Comparison of ENCODE assay signal across 15 cellular contexts in genomic region chr4:107392951-107393350, GRCh38.
DNase-seq lines count a peak whose midpoint lies in the region; ATAC-seq, FAIRE-seq and TF ChIP-seq lines count a peak whose summit lies in the region.
"Had no signal": no experiment of that assay in that cellular context is flagged by ENCODE, and none has a peak within 500 bp of the region (broad histone marks: within the 10 kb centered on the region; RNA-seq: fewer than 3 reads in every experiment).

No MANE protein-coding gene starts in this region.

- BruUV-seq in HepG2 (replicated peaks; lab: Mats Ljungman, UMichigan), result no TSS peak

- no peak for FAIRE-seq in HepG2 (lab: Jason Lieb, UNC)
- FAIRE-seq: GM18507 had no signal

- CTCF ChIA-PET in HepG2 (lab: Yijun Ruan, JAX; ENCODE audit: low intra/inter-chr PET ratio, low total read pairs), result no interaction called here

- H2AK5ac ChIP-seq in mesenchymal stem cell (ENCODE audit: low read length, severe bottlenecking), result no peak overlapping the region

- no peak overlapping the region for H2AFZ ChIP-seq in HepG2 (ENCODE audit: low read length)
- H2AFZ ChIP-seq in mesenchymal stem cell (ENCODE audit: low read depth, low read length), result peak overlapping the region; percentile 20

- no peaks in the 10 kb centered on the region for H3K79me2 ChIP-seq in HepG2 (ENCODE audit: insufficient read depth, low read length)

- no peaks in the 10 kb centered on the region for H3K36me3 ChIP-seq in HepG2 (replicated peaks in 1 of 2; ENCODE audit: control insufficient read depth in 1 of 2, insufficient read depth in 2 of 2, low read length in 2 of 2)
- no peaks in the 10 kb centered on the region for H3K36me3 ChIP-seq in right lobe of liver
- H3K36me3 ChIP-seq in mesenchymal stem cell (ENCODE audit: control insufficient read depth in 1 of 2, insufficient read depth in 2 of 2, low read depth in 1 of 2, low read length in 2 of 2), result no peaks in the 10 kb centered on the region
- H3K36me3 ChIP-seq in vagina, result no peaks in the 10 kb centered on the region
- H3K36me3 ChIP-seq: right atrium auricular region, tibial artery had no signal

- no peak overlapping the region for H2BK15ac ChIP-seq in mesenchymal stem cell (ENCODE audit: low read depth, poor library complexity, severe bottlenecking)

- H2BK120ac ChIP-seq in mesenchymal stem cell (ENCODE audit: low read depth, low read length), result no peak overlapping the region

- no peak for TF ChIP-seq RAD21 in HepG2 (CRISPR knock-in tag; IDR thresholded peaks at IDR 0.05)

- H3K79me1 ChIP-seq in mesenchymal stem cell (replicated peaks; ENCODE audit: low read length, poor library complexity, severe bottlenecking), result no peaks in the 10 kb centered on the region

- no peak overlapping the region for H3K27ac ChIP-seq in HepG2 (ENCODE audit: extremely low read length, insufficient read depth, low read length)
- H3K27ac ChIP-seq in right lobe of liver, result no peak overlapping the region
- no peak overlapping the region for H3K27ac ChIP-seq in mesenchymal stem cell (ENCODE audit: low read length, poor library complexity, severe bottlenecking)
- H3K27ac ChIP-seq in vagina, result no peak overlapping the region
- H3K27ac ChIP-seq: right atrium auricular region, tibial artery had no signal

- peak overlapping the region in 1 of 2 experiments; percentile 44 for H3K14ac ChIP-seq in mesenchymal stem cell (ENCODE audit: low read length in 2 of 2)

- no peak overlapping the region for H3K23ac ChIP-seq in mesenchymal stem cell (ENCODE audit: low read length in 2 of 2)

- no peaks in the 10 kb centered on the region for H4K20me1 ChIP-seq in HepG2 (ENCODE audit: insufficient read depth, low read length)

- no peak for TF ChIP-seq EP300 in HepG2 (IDR thresholded peaks at IDR 0.05; ENCODE audit: low read depth in 2 of 2, low read length in 2 of 2)
- no peak for TF ChIP-seq EP300 in HepG2 (CRISPR knock-in tag; IDR thresholded peaks at IDR 0.05; ENCODE audit: borderline replicate concordance)

- no peak for DNase-seq in HepG2 (ENCODE audit: low spot score)
- no peak for DNase-seq in right lobe of liver
- DNase-seq in amniotic epithelial cell (ENCODE audit: low read depth), result peak; percentile 11
- DNase-seq in mesenchymal stem cell, result peak; percentile 43
- no peak for DNase-seq in vagina (ENCODE audit: extremely low spot score in 2 of 2)
- no peak for DNase-seq in NCI-H2107 (lab: John Stamatoyannopoulos, UW)
- DNase-seq: activated CD8-positive, alpha-beta memory T cell treated with anti-CD3 and anti-CD28 coated beads, Interleukin-2, amount 50 U/mL, for 48 hours; activated naive CD8-positive, alpha-beta T cell treated with anti-CD3 and anti-CD28 coated beads, Interleukin-2, amount 10 ng/mL, durations not matched to agents 7 days and 5 days; DND-41; NCI-H226 had no signal

- no peak overlapping the region for H3K9ac ChIP-seq in HepG2 (ENCODE audit: insufficient read depth, low read depth, low read length)
- H3K9ac ChIP-seq in mesenchymal stem cell (ENCODE audit: low read length), result peak overlapping the region; percentile 53

- in situ Hi-C loops in HepG2 (cut with HindIII; ENCODE audit: extremely low pct_ligation_motif_present, low pct_unique_long_range_greater_than_20kb), result no loop called here

- H3K27me3 ChIP-seq in HepG2 (ENCODE audit: control insufficient read depth in 1 of 2, insufficient read depth in 2 of 2, low read length in 2 of 2) (no peaks in the 10 kb centered on the region), right lobe of liver (no peaks in the 10 kb centered on the region), mesenchymal stem cell (ENCODE audit: control insufficient read depth in 1 of 2, insufficient read depth in 1 of 2, low read length in 2 of 2) (no peaks in the 10 kb centered on the region), vagina (no peaks in the 10 kb centered on the region)
- H3K27me3 ChIP-seq: right atrium auricular region, tibial artery had no signal

- H3K4me3 ChIP-seq in HepG2 (replicated peaks in 1 of 3; ENCODE audit: insufficient read depth in 1 of 3, low read depth in 2 of 3, low read length in 3 of 3) (no peak overlapping the region), right lobe of liver (no peak overlapping the region), mesenchymal stem cell (ENCODE audit: insufficient read depth in 1 of 2, low read depth in 1 of 2, low read length in 2 of 2) (peak overlapping the region in 1 of 2 experiments; percentile 34), vagina (peak overlapping the region in 1 of 2 donors; percentile 13)
- H3K4me3 ChIP-seq: right atrium auricular region, tibial artery had no signal

- intact Hi-C loops in HepG2 (cut with micrococcal nuclease; ENCODE audit: unreplicated experiment), result no loop called here
- intact Hi-C loops in right lobe of liver (cut with DNase I), result no loop called here
- intact Hi-C loops in vagina (cut with DNase I), result no loop called here

- TF ChIP-seq CTCF in HepG2 (CRISPR knock-in tag; IDR thresholded peaks at IDR 0.05) (no peak), right lobe of liver (IDR thresholded peaks at IDR 0.05) (no peak), vagina (IDR thresholded peaks at IDR 0.05) (no peak)

- H3K4ac ChIP-seq in mesenchymal stem cell (ENCODE audit: low read depth in 1 of 2, low read length in 2 of 2), result no peak overlapping the region

- no peak for ATAC-seq in HepG2
- no peak for ATAC-seq in right lobe of liver
- ATAC-seq in HG02678 (IDR thresholded peaks at IDR 0.05; ENCODE audit: unreplicated experiment), result no peak
- ATAC-seq in GM21423 (IDR thresholded peaks at IDR 0.05; ENCODE audit: unreplicated experiment), result no peak

- no peaks in the 10 kb centered on the region for H3K9me3 ChIP-seq in HepG2 (ENCODE audit: low read length)
- H3K9me3 ChIP-seq in right lobe of liver, result no peaks in the 10 kb centered on the region
- no peaks in the 10 kb centered on the region for H3K9me3 ChIP-seq in mesenchymal stem cell (ENCODE audit: control insufficient read depth, low read length)
- H3K9me3 ChIP-seq in vagina, result no peaks in the 10 kb centered on the region
- H3K9me3 ChIP-seq: right atrium auricular region, tibial artery had no signal

- peak overlapping the region in 1 of 2 experiments; percentile 28 for H3K18ac ChIP-seq in mesenchymal stem cell (ENCODE audit: low read depth in 1 of 2, low read length in 2 of 2)

- H4K91ac ChIP-seq in mesenchymal stem cell (ENCODE audit: low read length), result no peak overlapping the region

- no peaks in the 10 kb centered on the region for H3K4me1 ChIP-seq in HepG2 (ENCODE audit: insufficient read depth, low read length)
- no peaks in the 10 kb centered on the region for H3K4me1 ChIP-seq in right lobe of liver
- H3K4me1 ChIP-seq in mesenchymal stem cell (ENCODE audit: control insufficient read depth, insufficient read depth, low read depth, low read length), result peaks cover 2% of the 10 kb centered on the region
- H3K4me1 ChIP-seq in vagina, result no peaks in the 10 kb centered on the region
- H3K4me1 ChIP-seq: right atrium auricular region, tibial artery had no signal

- TF ChIP-seq POLR2A in HepG2 (IDR thresholded peaks at IDR 0.05; ENCODE audit: insufficient read depth in 1 of 2, low read depth in 2 of 2, low read length in 2 of 2) (no peak), right lobe of liver (IDR thresholded peaks at IDR 0.05) (no peak), vagina (IDR thresholded peaks at IDR 0.05) (no peak)

- H2BK12ac ChIP-seq in mesenchymal stem cell (ENCODE audit: low read length in 2 of 2), result no peak overlapping the region

- H3K4me2 ChIP-seq in HepG2 (ENCODE audit: low read depth, low read length) (peak overlapping the region; percentile 29; the same call in 1 of the 2 replicates), mesenchymal stem cell (ENCODE audit: low read length, poor library complexity, severe bottlenecking) (no peak overlapping the region)

- H2BK5ac ChIP-seq in mesenchymal stem cell (ENCODE audit: low read depth, low read length, poor library complexity, severe bottlenecking), result no peak overlapping the region

- POLR2A ChIA-PET in HepG2 (lab: Yijun Ruan, JAX), result no interaction called here

- peak overlapping the region; percentile 78 for H4K8ac ChIP-seq in mesenchymal stem cell (ENCODE audit: low read length)

- 5% methylated on average over 2 of the region's 2 CpGs for WGBS in HepG2 (ENCODE audit: low lambda C conversion rate)
- WGBS in right lobe of liver (ENCODE audit: insufficient coverage, low coverage, low lambda C conversion rate, missing lambda C conversion rate), result 17% methylated on average over 1 of the region's 2 CpGs
- 50% methylated on average over 2 of the region's 2 CpGs for WGBS in mesenchymal stem cell

TF ChIP-seq in HepG2, 621 proteins besides CTCF, POLR2A, EP300 and RAD21 (continues in another document):
- TF ChIP-seq ZFP62 (CRISPR knock-in tag; IDR thresholded peaks at IDR 0.05) (no peak), CHCHD3 (CRISPR knock-in tag; IDR thresholded peaks at IDR 0.05) (no peak), TBX2 (CRISPR knock-in tag; IDR thresholded peaks at IDR 0.05; ENCODE audit: borderline replicate concordance) (no peak), SMC3 (IDR thresholded peaks at IDR 0.05; ENCODE audit: low read length) (no peak), ZNF530 (CRISPR knock-in tag; IDR thresholded peaks at IDR 0.05; ENCODE audit: low read depth) (no peak), ZNF597 (CRISPR knock-in tag; IDR thresholded peaks at IDR 0.05) (no peak), BRF2 (CRISPR knock-in tag; IDR thresholded peaks at IDR 0.05) (no peak)

Comparison
In these comparisons a context has a peak if more than half of its experiments do, and no peak if none do; other contexts are left out.
1. DNase-seq: peak in amniotic epithelial cell (single experiment) and mesenchymal stem cell (single experiment); none in HepG2 (single experiment), right lobe of liver (0 of 3), vagina (0 of 2) and NCI-H2107 (single experiment).